Comparison of ENCODE assay signal across 12 cellular contexts in genomic region chr10:46096909-46097575, GRCh38. TPM values are rescaled to one million over a fixed set of nuclear protein-coding genes. Genes with fewer than 3 reads are reported as not detected.
DNase-seq lines count a peak whose midpoint lies in the region; ATAC-seq and TF ChIP-seq lines count a peak whose summit lies in the region.
"Had no signal": no experiment of that assay in that cellular context is flagged by ENCODE, and none has a peak within 500 bp of the region (broad histone marks: within the 10 kb centered on the region; RNA-seq: fewer than 3 reads in every experiment).

No MANE protein-coding gene starts in this region.

- H3K4me1 Mint-ChIP-seq in neural crest cell = peaks cover 19% of the 10 kb centered on the region
- H3K4me1 Mint-ChIP-seq: nephron had no signal

- H3K27me3 Mint-ChIP-seq in neural crest cell (ENCODE audit: low read depth) = peaks cover 6% of the 10 kb centered on the region

- TF ChIP-seq CTCF in neural crest cell (conservative IDR thresholded peaks at IDR 0.05) = no peak

- peaks cover 4 to 5% of the 10 kb centered on the region in 2 donors for H3K9me3 Mint-ChIP-seq in activated naive CD4-positive, alpha-beta T cell treated with anti-CD3 and anti-CD28 coated beads, Interleukin-2, amount 50 U/mL, for 72 hours
- H3K9me3 Mint-ChIP-seq in neural crest cell = no peaks in the 10 kb centered on the region
- H3K9me3 Mint-ChIP-seq: nephron had no signal

- peak; percentile 14 to 19 for ATAC-seq in activated naive CD4-positive, alpha-beta T cell treated with anti-CD3 and anti-CD28 coated beads, Interleukin-2, amount 50 U/mL, for 72 hours
- ATAC-seq in HG02759 (IDR thresholded peaks at IDR 0.05; ENCODE audit: unreplicated experiment) (no peak), GM19397 (IDR thresholded peaks at IDR 0.05; ENCODE audit: unreplicated experiment) (no peak)

- TF ChIP-seq POLR2A in erythroblast (IDR thresholded peaks at IDR 0.05; ENCODE audit: low read length) = no peak

- no peaks in the 10 kb centered on the region for H3K36me3 Mint-ChIP-seq in activated naive CD4-positive, alpha-beta T cell treated with anti-CD3 and anti-CD28 coated beads, Interleukin-2, amount 50 U/mL, for 72 hours
- H3K36me3 Mint-ChIP-seq in neural crest cell (ENCODE audit: low read depth) = no peaks in the 10 kb centered on the region

- peak overlapping the region; percentile 80 to 96 for H3K27ac Mint-ChIP-seq in activated naive CD4-positive, alpha-beta T cell treated with anti-CD3 and anti-CD28 coated beads, Interleukin-2, amount 50 U/mL, for 72 hours
- peak overlapping the region; percentile 93 for H3K27ac Mint-ChIP-seq in neural crest cell (ENCODE audit: unreplicated experiment)
- H3K27ac Mint-ChIP-seq: nephron had no signal

- DNase-seq in NCI-H82 (lab: John Stamatoyannopoulos, UW) = peak; percentile 5
- no peak for DNase-seq in NCI-H82 treated with DMSO at 0.1 percent for 48 hours (lab: John Stamatoyannopoulos, UW; ENCODE audit: unreplicated experiment)
- peak; percentile 71 to 73 for DNase-seq in Kasumi-1 (lab: John Stamatoyannopoulos, UW)
- DNase-seq in activated naive CD4-positive, alpha-beta T cell treated with anti-CD3 and anti-CD28 coated beads, Interleukin-2, amount 50 U/mL, for 72 hours (ENCODE audit: low spot score in 2 of 2) = no peak
- no peak for DNase-seq in neural crest cell (ENCODE audit: low read depth, low spot score)
- DNase-seq in erythroblast (lab: John Stamatoyannopoulos, UW) = no peak
- DNase-seq: hypothalamus, NCI-H345 had no signal

- H3K4me3 Mint-ChIP-seq in neural crest cell = no peak overlapping the region
- H3K4me3 Mint-ChIP-seq: nephron had no signal

RNA-seq across cellular contexts. Expression of gene MSMB, which starts 51.0 kb away (rescaled TPM):
- not detected for total RNA-seq in activated naive CD4-positive, alpha-beta T cell treated with anti-CD3 and anti-CD28 coated beads, Interleukin-2, amount 50 U/mL, for 72 hours
- total RNA-seq in neural crest cell = not detected in 2 replicates
- total RNA-seq: temporal lobe had no signal

Comparison
In these comparisons a context has a peak if more than half of its experiments do, and no peak if none do; other contexts are left out.
1. DNase-seq: peak in NCI-H82 (single experiment) and Kasumi-1 (2 of 2); none in NCI-H82 treated with DMSO at 0.1 percent for 48 hours (single experiment), activated naive CD4-positive, alpha-beta T cell treated with anti-CD3 and anti-CD28 coated beads, Interleukin-2, amount 50 U/mL, for 72 hours (0 of 2), neural crest cell (single experiment) and erythroblast (0 of 2).
2. ATAC-seq: peak in activated naive CD4-positive, alpha-beta T cell treated with anti-CD3 and anti-CD28 coated beads, Interleukin-2, amount 50 U/mL, for 72 hours (2 of 2); none in HG02759 (single experiment) and GM19397 (single experiment).